In genomic region chr9:136400038-136400834, GRCh38 we compare ENCODE assay signal across 8 cellular contexts. TPM values are rescaled to one million over a fixed set of nuclear protein-coding genes. Genes with fewer than 3 reads are reported as not detected.
DNase-seq lines count a peak whose midpoint lies in the region; ATAC-seq and TF ChIP-seq lines count a peak whose summit lies in the region.

Gene SNAPC4, minus strand, starts transcription at chr9:136400170. Its CDS starts 1,742 bp downstream, at chr9:136398428.

- peak; percentile 98 for TF ChIP-seq CTCF in RWPE2 (IDR thresholded peaks at IDR 0.05; ENCODE audit: poor library complexity, severe bottlenecking)
- TF ChIP-seq CTCF in fibroblast of villous mesenchyme (IDR thresholded peaks at IDR 0.05; ENCODE audit: insufficient read depth, low read depth, low read length): peak; percentile 75
- peak; percentile 89 for TF ChIP-seq CTCF in nephron progenitor cell (IDR thresholded peaks at IDR 0.05)

- H4K20me1 ChIP-seq in Karpas-422 (ENCODE audit: insufficient read depth, low read depth, low read length): peaks cover 17% of the 10 kb centered on the region; the same call in 1 of the 2 replicates

- no peaks in the 10 kb centered on the region for H3K9me2 ChIP-seq in Karpas-422 (replicated peaks; ENCODE audit: insufficient read depth, low read length)

- H3K36me3 ChIP-seq in Karpas-422 (ENCODE audit: insufficient read depth, low read length) (peaks cover 31% of the 10 kb centered on the region), RWPE2 (ENCODE audit: low read depth) (peaks cover 51% of the 10 kb centered on the region)

- no peaks in the 10 kb centered on the region for H3K9me3 Mint-ChIP-seq in activated T-helper 2 cell treated with anti-CD3 and anti-CD28 coated beads, Interferon-gamma antibody, Interleukin-2, Interleukin-4, amounts not matched to agents 10 μg/mL and 5 μg/mL and 100 μg/mL, durations not matched to agents 14 hours and 24 hours and 36 hours
- H3K9me3 Mint-ChIP-seq in nephron progenitor cell: no peaks in the 10 kb centered on the region

- no peaks in the 10 kb centered on the region for H3K27me3 ChIP-seq in Karpas-422 (ENCODE audit: low read length)
- no peaks in the 10 kb centered on the region for H3K27me3 ChIP-seq in RWPE2 (ENCODE audit: insufficient read depth, poor library complexity, severe bottlenecking)

- 0 out of 2 replicates have a peak within 1 kb of the TSS, but pooled peaks have one; percentile 7 for H2AFZ ChIP-seq in Karpas-422 (ENCODE audit: low read length)

- H3K4me1 Mint-ChIP-seq in activated T-helper 2 cell treated with anti-CD3 and anti-CD28 coated beads, Interferon-gamma antibody, Interleukin-2, Interleukin-4, amounts not matched to agents 10 μg/mL and 5 μg/mL and 100 μg/mL, durations not matched to agents 14 hours and 24 hours and 36 hours (ENCODE audit: low read depth): peaks cover 34% of the 10 kb centered on the region
- peaks cover 14% of the 10 kb centered on the region for H3K4me1 Mint-ChIP-seq in nephron progenitor cell

- H3K4me3 Mint-ChIP-seq in activated T-helper 2 cell treated with anti-CD3 and anti-CD28 coated beads, Interferon-gamma antibody, Interleukin-2, Interleukin-4, amounts not matched to agents 10 μg/mL and 5 μg/mL and 100 μg/mL, durations not matched to agents 14 hours and 24 hours and 36 hours (ENCODE audit: low read depth): peak within 1 kb of the TSS; percentile 84
- H3K4me3 Mint-ChIP-seq in nephron progenitor cell: peak within 1 kb of the TSS; percentile 88

- peaks cover 21% of the 10 kb centered on the region for H3K4me1 ChIP-seq in Karpas-422 (ENCODE audit: low read length)
- no peaks in the 10 kb centered on the region for H3K4me1 ChIP-seq in RWPE2 (ENCODE audit: insufficient read depth, poor library complexity, severe bottlenecking)

- peak within 1 kb of the TSS; percentile 64 for H3K27ac Mint-ChIP-seq in activated T-helper 2 cell treated with anti-CD3 and anti-CD28 coated beads, Interferon-gamma antibody, Interleukin-2, Interleukin-4, amounts not matched to agents 10 μg/mL and 5 μg/mL and 100 μg/mL, durations not matched to agents 14 hours and 24 hours and 36 hours
- H3K27ac Mint-ChIP-seq in nephron progenitor cell: peak within 1 kb of the TSS; percentile 59

- H3K27me3 Mint-ChIP-seq in activated T-helper 2 cell treated with anti-CD3 and anti-CD28 coated beads, Interferon-gamma antibody, Interleukin-2, Interleukin-4, amounts not matched to agents 10 μg/mL and 5 μg/mL and 100 μg/mL, durations not matched to agents 14 hours and 24 hours and 36 hours (ENCODE audit: low read depth): no peaks in the 10 kb centered on the region
- no peaks in the 10 kb centered on the region for H3K27me3 Mint-ChIP-seq in nephron progenitor cell (ENCODE audit: low read depth, poor library complexity)

- H3K9ac ChIP-seq in Karpas-422 (ENCODE audit: low read length): peak within 1 kb of the TSS; percentile 98

- H3K9me3 ChIP-seq in Karpas-422 (ENCODE audit: low read length) (no peaks in the 10 kb centered on the region), RWPE2 (ENCODE audit: severe bottlenecking) (no peaks in the 10 kb centered on the region)

- DNase-seq in DMS153 (lab: John Stamatoyannopoulos, UW): peak; percentile 78
- DNase-seq in Karpas-422: peak; percentile 96
- no peak for DNase-seq in RWPE2 (ENCODE audit: low spot score)
- peak; percentile 84 for DNase-seq in activated T-helper 2 cell treated with anti-CD3 and anti-CD28 coated beads, Interferon-gamma antibody, Interleukin-2, Interleukin-4, amounts not matched to agents 10 μg/mL and 5 μg/mL and 100 μg/mL, durations not matched to agents 14 hours and 24 hours and 36 hours (ENCODE audit: low spot score)
- DNase-seq in fibroblast of villous mesenchyme (ENCODE audit: low read depth): peak; percentile 79
- DNase-seq in nephron progenitor cell: peak; percentile 94
- DNase-seq in stimulated activated naive CD8-positive, alpha-beta T cell treated with anti-CD3 and anti-CD28 coated beads, Interleukin-15, Interleukin-2, amounts not matched to agents 100 U/mL and 50 U/mL, for 24 hours: peak; percentile 93

- H3K27ac ChIP-seq in Karpas-422 (ENCODE audit: low read length) (peak within 1 kb of the TSS; percentile 66), RWPE2 (ENCODE audit: poor library complexity, severe bottlenecking) (peak within 1 kb of the TSS; percentile 28)

- H3K4me3 ChIP-seq in Karpas-422 (ENCODE audit: low read length) (peak within 1 kb of the TSS; percentile 100), RWPE2 (ENCODE audit: severe bottlenecking) (peak within 1 kb of the TSS; percentile 93), fibroblast of villous mesenchyme (ENCODE audit: low read depth, low read length) (peak within 1 kb of the TSS; percentile 74)

- H3K4me2 ChIP-seq in Karpas-422 (ENCODE audit: low read depth, low read length, poor library complexity, severe bottlenecking): peak within 1 kb of the TSS; percentile 96

- H3K79me2 ChIP-seq in Karpas-422 (ENCODE audit: low read length): peaks cover 24% of the 10 kb centered on the region

- peak; percentile 55 for ATAC-seq in GM21619 (IDR thresholded peaks at IDR 0.05; ENCODE audit: unreplicated experiment)
- peak; percentile 84 for ATAC-seq in RWPE2 (ENCODE audit: low read depth)
- ATAC-seq in stimulated activated naive CD8-positive, alpha-beta T cell treated with anti-CD3 and anti-CD28 coated beads, Interleukin-15, Interleukin-2, amounts not matched to agents 100 U/mL and 50 U/mL, for 24 hours: peak; percentile 71

- peaks cover 65% of the 10 kb centered on the region for H3K36me3 Mint-ChIP-seq in activated T-helper 2 cell treated with anti-CD3 and anti-CD28 coated beads, Interferon-gamma antibody, Interleukin-2, Interleukin-4, amounts not matched to agents 10 μg/mL and 5 μg/mL and 100 μg/mL, durations not matched to agents 14 hours and 24 hours and 36 hours (ENCODE audit: low read depth)
- peaks cover 30% of the 10 kb centered on the region for H3K36me3 Mint-ChIP-seq in nephron progenitor cell (ENCODE audit: low read depth)

- intact Hi-C loops in activated T-helper 2 cell treated with anti-CD3 and anti-CD28 coated beads, Interferon-gamma antibody, Interleukin-2, Interleukin-4, amounts not matched to agents 10 μg/mL and 5 μg/mL and 100 μg/mL, durations not matched to agents 14 hours and 24 hours and 36 hours (cut with micrococcal nuclease): loop anchor here (1.0 to 10.0 kb wide), 7 partner anchors 10 to 285 kb away; partner anchors contain the start of genes DNLZ, ENTR1, GPSM1 and INPP5E

RNA-seq across cellular contexts. Expression of gene SNAPC4, which starts in this region (rescaled TPM):
- 3.7 and 9.6 TPM in 2 replicates for total RNA-seq in Karpas-422 (2014; rRNA removed; shearing (Covaris generic); ENCODE audit: low replicate concordance)
- total RNA-seq in activated T-helper 2 cell treated with anti-CD3 and anti-CD28 coated beads, Interferon-gamma antibody, Interleukin-2, Interleukin-4, amounts not matched to agents 10 μg/mL and 5 μg/mL and 100 μg/mL, durations not matched to agents 14 hours and 24 hours and 36 hours: 22.7 and 22.9 TPM in 2 replicates
- total RNA-seq in fibroblast of villous mesenchyme: 9.0 and 11.7 TPM in 2 replicates
